Comparison of ENCODE assay signal across 8 cellular contexts in the genomic region with DNA sequence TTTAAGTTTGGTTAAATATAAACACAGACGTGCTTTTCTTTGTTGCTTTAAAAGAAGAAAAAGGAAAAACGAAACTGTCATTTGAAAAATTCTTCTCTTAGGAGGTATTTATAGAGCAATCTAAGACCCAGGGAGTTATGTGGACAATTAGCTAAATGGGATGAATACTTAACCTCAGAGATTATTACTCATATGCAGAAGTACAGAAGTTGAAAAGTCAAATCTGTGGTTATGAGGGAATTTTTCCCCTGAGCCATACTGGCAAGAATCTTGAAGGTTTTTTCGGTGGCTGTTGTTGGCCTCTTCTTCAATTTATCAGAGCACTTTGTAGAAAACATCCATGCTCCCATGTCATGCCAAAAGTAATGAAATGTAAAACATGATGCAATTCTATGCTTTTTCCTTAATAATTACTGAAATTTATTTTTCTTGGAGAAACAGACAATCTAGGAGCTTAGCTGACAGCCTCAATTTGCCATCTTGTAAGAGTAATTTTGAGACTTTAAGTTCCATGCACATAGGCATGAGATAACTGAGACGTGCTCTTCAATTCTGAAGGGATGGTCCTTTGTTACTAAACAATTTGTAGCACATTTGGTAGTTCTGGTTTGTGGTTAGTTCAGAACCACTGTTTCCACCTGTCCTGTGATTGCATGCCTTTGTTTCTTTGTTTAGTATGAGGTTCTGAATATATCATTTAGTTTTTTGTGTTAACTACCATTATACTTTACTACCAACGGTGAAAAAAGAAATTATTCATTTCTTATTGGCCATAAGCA.
DNase-seq lines count a peak whose midpoint lies in the region; ATAC-seq and TF ChIP-seq lines count a peak whose summit lies in the region.

No MANE protein-coding gene starts in this region.

- H3F3A ChIP-seq in SK-N-SH (replicated peaks; ENCODE audit: insufficient read depth) = peaks cover 14% of the 10 kb centered on the region

- no peaks in the 10 kb centered on the region for H3K27me3 ChIP-seq in vagina
- no peaks in the 10 kb centered on the region for H3K27me3 ChIP-seq in SK-N-SH (ENCODE audit: insufficient read depth)

- no peak for TF ChIP-seq RAD21 in SK-N-SH (IDR thresholded peaks at IDR 0.05; ENCODE audit: low read length)

- H3K27ac Mint-ChIP-seq in chondrocyte (ENCODE audit: unreplicated experiment) = peak overlapping the region; percentile 94

- H3K27ac ChIP-seq in OCI-LY7 (ENCODE audit: low read depth, low read length, poor library complexity, severe bottlenecking) (no peak overlapping the region), vagina (no peak overlapping the region), SK-N-SH (ENCODE audit: low read depth in 2 of 2, low read length in 1 of 2) (no peak overlapping the region)

- H3K9me2 ChIP-seq in OCI-LY7 (ENCODE audit: insufficient read depth, low read length) = no peaks in the 10 kb centered on the region
- 0 out of 2 replicates have a peak, but pooled peaks cover 5% of the 10 kb centered on the region for H3K9me2 ChIP-seq in SK-N-SH

- H3K4me1 ChIP-seq in OCI-LY7 (ENCODE audit: insufficient read depth, low read length, poor library complexity, severe bottlenecking) (no peaks in the 10 kb centered on the region), vagina (no peaks in the 10 kb centered on the region), SK-N-SH (ENCODE audit: control insufficient read depth in 1 of 2, insufficient read depth in 2 of 2, low read depth in 1 of 2, low read length in 1 of 2) (peaks cover 0 to 11% of the 10 kb centered on the region in 2 experiments; a peak in 1 of 4 replicates)

- H3K9me3 Mint-ChIP-seq in chondrocyte (ENCODE audit: low read depth) = no peaks in the 10 kb centered on the region

- CTCF ChIA-PET in OCI-LY7 (lab: Charles Lee; ENCODE audit: unreplicated experiment) = no interaction called here
- CTCF ChIA-PET in SK-N-SH (lab: Yijun Ruan, JAX) = no interaction called here

- peak; percentile 4 for TF ChIP-seq CTCF in chondrocyte (IDR thresholded peaks at IDR 0.05)
- no peak for TF ChIP-seq CTCF in OCI-LY7 (conservative IDR thresholded peaks at IDR 0.05; ENCODE audit: low read length)
- no peak for TF ChIP-seq CTCF in vagina (IDR thresholded peaks at IDR 0.05)
- no peak for TF ChIP-seq CTCF in SK-N-SH (IDR thresholded peaks at IDR 0.05)

- H3K79me2 ChIP-seq in OCI-LY7 (ENCODE audit: insufficient read depth, low read depth, low read length) (no peaks in the 10 kb centered on the region), SK-N-SH (ENCODE audit: insufficient read depth) (no peaks in the 10 kb centered on the region; the same call in 1 of the 2 replicates)

- whole genome bisulfite sequencing in SK-N-SH (ENCODE audit: low lambda C conversion rate) = 84% methylated on average over 5 of the region's 5 CpGs

- peaks cover 41% of the 10 kb centered on the region for H3K36me3 Mint-ChIP-seq in chondrocyte (ENCODE audit: low read depth)

- H3K9me3 ChIP-seq in OCI-LY7 (ENCODE audit: low read length) (no peaks in the 10 kb centered on the region), vagina (no peaks in the 10 kb centered on the region), SK-N-SH (no peaks in the 10 kb centered on the region)

- TF ChIP-seq EP300 in SK-N-SH (IDR thresholded peaks at IDR 0.05; ENCODE audit: borderline replicate concordance in 1 of 2, low read depth in 1 of 2, low read length in 1 of 2) = no peak

- POLR2A ChIA-PET in OCI-LY7 (lab: Charles Lee) = interaction anchor here (0.6 kb wide), 2 partner anchors 663 to 993 kb away, joined by 3 to 4 read pairs; no protein-coding TSS in a partner anchor
- POLR2A ChIA-PET in SK-N-SH (lab: Yijun Ruan, JAX) = no interaction called here

- no peak overlapping the region for H3K9ac ChIP-seq in SK-N-SH

- H3K36me3 ChIP-seq in OCI-LY7 (ENCODE audit: insufficient read depth, low read length) (peaks cover 93% of the 10 kb centered on the region), vagina (no peaks in the 10 kb centered on the region), SK-N-SH (replicated peaks in 1 of 2; ENCODE audit: control insufficient read depth in 1 of 2, insufficient read depth in 2 of 2, low read length in 1 of 2) (peaks cover 25 to 69% of the 10 kb centered on the region in 2 experiments)

- H3K4me1 Mint-ChIP-seq in chondrocyte (ENCODE audit: low read depth) = peaks cover 38% of the 10 kb centered on the region

- H3K4me2 ChIP-seq in OCI-LY7 (ENCODE audit: low read length) (no peak overlapping the region), SK-N-SH (no peak overlapping the region)

- peak; percentile 58 for ATAC-seq in GM19043 (IDR thresholded peaks at IDR 0.05; ENCODE audit: low read depth, unreplicated experiment)
- peak; percentile 60 for ATAC-seq in HG03095 (IDR thresholded peaks at IDR 0.05; ENCODE audit: unreplicated experiment)

- TF ChIP-seq POLR2A in vagina (IDR thresholded peaks at IDR 0.05) = no peak

- H3K4me3 ChIP-seq in OCI-LY7 (ENCODE audit: low read depth, low read length, poor library complexity, severe bottlenecking) = no peak overlapping the region
- H3K4me3 ChIP-seq in vagina = no peak overlapping the region
- H3K4me3 ChIP-seq in SK-N-SH (ENCODE audit: low read depth in 2 of 2, low read length in 1 of 2) = no peak overlapping the region

- H3K4me3 Mint-ChIP-seq in chondrocyte (ENCODE audit: unreplicated experiment) = peak overlapping the region; percentile 35

- no TSS peak for BruUV-seq in OCI-LY7 (replicated peaks; lab: Mats Ljungman, UMichigan)

- peak; percentile 30 for DNase-seq in AG08395 (ENCODE audit: low spot score)
- no peak for DNase-seq in chondrocyte (ENCODE audit: low spot score)
- no peak for DNase-seq in OCI-LY7 (ENCODE audit: low spot score)
- no peak for DNase-seq in vagina (ENCODE audit: extremely low spot score in 2 of 2)
- no peak for DNase-seq in SHP77 treated with DMSO at 0.1 percent for 48 hours (lab: John Stamatoyannopoulos, UW)
- no peak for DNase-seq in SK-N-SH

- intact Hi-C loops in OCI-LY7 (cut with micrococcal nuclease; ENCODE audit: unreplicated experiment) (no loop called here), vagina (cut with DNase I) (no loop called here)

- H4K20me1 ChIP-seq in OCI-LY7 (ENCODE audit: insufficient read depth, low read length) = no peaks in the 10 kb centered on the region
- H4K20me1 ChIP-seq in SK-N-SH (ENCODE audit: insufficient read depth) = no peaks in the 10 kb centered on the region

- H3K27me3 Mint-ChIP-seq in chondrocyte (ENCODE audit: low read depth) = no peaks in the 10 kb centered on the region

- H2AFZ ChIP-seq in OCI-LY7 (ENCODE audit: low read length) = no peak overlapping the region
- no peak overlapping the region for H2AFZ ChIP-seq in SK-N-SH (ENCODE audit: low read depth)

TF ChIP-seq in SK-N-SH, 30 proteins besides CTCF, POLR2A, EP300 and RAD21:
- no peak for TF ChIP-seq TAF1 (IDR thresholded peaks at IDR 0.05; ENCODE audit: borderline replicate concordance, low read depth, low read length)
- no peak for TF ChIP-seq SMC3 (IDR thresholded peaks at IDR 0.05; ENCODE audit: low read depth, low read length)
